ENCODE assay signal across 17 cellular contexts in genomic region chr11:61298663-61299244, GRCh38. TPM values are rescaled to one million over a fixed set of nuclear protein-coding genes. Genes with fewer than 3 reads are reported as not detected.
DNase-seq lines count a peak whose midpoint lies in the region; ATAC-seq and TF ChIP-seq lines count a peak whose summit lies in the region.
"Had no signal": no experiment of that assay in that cellular context is flagged by ENCODE, and none has a peak within 500 bp of the region (broad histone marks: within the 10 kb centered on the region; RNA-seq: fewer than 3 reads in every experiment).

No MANE protein-coding gene starts in this region.

- H3K9me3 Mint-ChIP-seq in HFFc6 (no peaks in the 10 kb centered on the region), chondrocyte (ENCODE audit: low read depth) (no peaks in the 10 kb centered on the region)
- peaks cover 0 to 4% (median 0%) of the 10 kb centered on the region in 11 donors for H3K9me3 Mint-ChIP-seq in naive thymus-derived CD4-positive, alpha-beta T cell
- H3K9me3 Mint-ChIP-seq: activated naive CD8-positive, alpha-beta T cell treated with anti-CD3 and anti-CD28 coated beads, Interleukin-2, amount 10 ng/mL, durations not matched to agents 7 days and 5 days; naive B cell had no signal

- DNase-seq in HFFc6, result no peak
- DNase-seq in chondrocyte (ENCODE audit: low spot score), result no peak
- DNase-seq in naive thymus-derived CD4-positive, alpha-beta T cell, result no peak
- DNase-seq in SIG-M5 treated with dmso at 0.1 percent for 504 hours (lab: John Stamatoyannopoulos, UW; ENCODE audit: unreplicated experiment), result no peak
- DNase-seq in stimulated activated naive CD4-positive, alpha-beta T cell (lab: John Stamatoyannopoulos, UW), result no peak
- DNase-seq: activated naive CD8-positive, alpha-beta T cell treated with anti-CD3 and anti-CD28 coated beads, Interleukin-2, amount 10 ng/mL, durations not matched to agents 7 days and 5 days; DMS79; naive B cell; Peyer's patch had no signal

- intact Hi-C loops in naive thymus-derived CD4-positive, alpha-beta T cell (cut with micrococcal nuclease), result loop anchor here in 1 of 2 donors (5.0 kb wide), 1 partner anchor 34 kb away; the partner anchor contains the start of genes DDB1 and TKFC

- H3K36me3 Mint-ChIP-seq in HFFc6 (ENCODE audit: low read depth) (peaks cover 36% of the 10 kb centered on the region), chondrocyte (ENCODE audit: low read depth) (peaks cover 41% of the 10 kb centered on the region)
- peaks cover 5 to 45% (median 27%) of the 10 kb centered on the region in 5 donors for H3K36me3 Mint-ChIP-seq in naive thymus-derived CD4-positive, alpha-beta T cell

- TF ChIP-seq CTCF in 22Rv1 (IDR thresholded peaks at IDR 0.05) (no peak), HFFc6 (IDR thresholded peaks at IDR 0.05) (no peak), chondrocyte (IDR thresholded peaks at IDR 0.05) (no peak)

- H3K4me1 ChIP-seq in naive thymus-derived CD4-positive, alpha-beta T cell (ENCODE audit: control insufficient read depth in 2 of 2, insufficient read depth in 2 of 2, low read length in 2 of 2), result no peaks in the 10 kb centered on the region

- H3K36me3 ChIP-seq in naive thymus-derived CD4-positive, alpha-beta T cell (ENCODE audit: control insufficient read depth in 2 of 3, insufficient read depth in 3 of 3, low read length in 3 of 3), result peaks cover 14 to 54% (median 16%) of the 10 kb centered on the region in 3 experiments

- no peaks in the 10 kb centered on the region for H3K27me3 ChIP-seq in naive thymus-derived CD4-positive, alpha-beta T cell (ENCODE audit: control insufficient read depth in 2 of 2, insufficient read depth in 2 of 2, low read length in 2 of 2)

- POLR2A ChIA-PET in naive thymus-derived CD4-positive, alpha-beta T cell (lab: Charles Lee), result no interaction called here

- peak overlapping the region; percentile 92 for H3K27ac Mint-ChIP-seq in HFFc6
- H3K27ac Mint-ChIP-seq in chondrocyte (ENCODE audit: unreplicated experiment), result peak overlapping the region; percentile 75
- H3K27ac Mint-ChIP-seq in naive thymus-derived CD4-positive, alpha-beta T cell, result peak overlapping the region in 5 of 9 donors; percentile 19 to 74 (median 46)

- H3K9me3 ChIP-seq in naive thymus-derived CD4-positive, alpha-beta T cell (ENCODE audit: control insufficient read depth in 2 of 3, low read length in 3 of 3), result no peaks in the 10 kb centered on the region
- H3K9me3 ChIP-seq: HAP-1, Peyer's patch had no signal

- H3K4me1 Mint-ChIP-seq in HFFc6 (ENCODE audit: low read depth) (peaks cover 31% of the 10 kb centered on the region), chondrocyte (ENCODE audit: low read depth) (peaks cover 37% of the 10 kb centered on the region)
- peaks cover 15 to 37% (median 35%) of the 10 kb centered on the region in 7 donors for H3K4me1 Mint-ChIP-seq in naive thymus-derived CD4-positive, alpha-beta T cell

- peaks cover 6% of the 10 kb centered on the region for H3K27me3 Mint-ChIP-seq in HFFc6 (ENCODE audit: insufficient read depth)
- H3K27me3 Mint-ChIP-seq in chondrocyte (ENCODE audit: low read depth), result no peaks in the 10 kb centered on the region
- peaks cover 0 to 5% (median 2%) of the 10 kb centered on the region in 5 donors for H3K27me3 Mint-ChIP-seq in naive thymus-derived CD4-positive, alpha-beta T cell
- H3K27me3 Mint-ChIP-seq: activated naive CD8-positive, alpha-beta T cell treated with anti-CD3 and anti-CD28 coated beads, Interleukin-2, amount 10 ng/mL, durations not matched to agents 7 days and 5 days; naive B cell had no signal

- H3K27ac ChIP-seq in 22Rv1, result peak overlapping the region; percentile 39
- peak overlapping the region; percentile 6 for H3K27ac ChIP-seq in naive thymus-derived CD4-positive, alpha-beta T cell (ENCODE audit: low read depth, low read length)
- H3K27ac ChIP-seq: Peyer's patch had no signal

- H3K4me3 ChIP-seq in naive thymus-derived CD4-positive, alpha-beta T cell (ENCODE audit: low read length), result no peak overlapping the region
- H3K4me3 ChIP-seq: coronary artery, HAP-1, Peyer's patch had no signal

- CTCF ChIA-PET in naive thymus-derived CD4-positive, alpha-beta T cell (lab: Charles Lee), result no interaction called here

- no peak overlapping the region for H3K4me3 Mint-ChIP-seq in HFFc6
- no peak overlapping the region for H3K4me3 Mint-ChIP-seq in chondrocyte (ENCODE audit: unreplicated experiment)
- H3K4me3 Mint-ChIP-seq in naive thymus-derived CD4-positive, alpha-beta T cell, result peak overlapping the region in 2 of 10 donors; percentile 6 to 36
- H3K4me3 Mint-ChIP-seq: activated naive CD8-positive, alpha-beta T cell treated with anti-CD3 and anti-CD28 coated beads, Interleukin-2, amount 10 ng/mL, durations not matched to agents 7 days and 5 days had no signal

- ATAC-seq in naive thymus-derived CD4-positive, alpha-beta T cell, result no peak
- ATAC-seq in HG02623 (IDR thresholded peaks at IDR 0.05; ENCODE audit: unreplicated experiment) (no peak), HG02763 (IDR thresholded peaks at IDR 0.05; ENCODE audit: unreplicated experiment) (no peak)

RNA-seq across cellular contexts. Expression of gene VWCE, which starts 3.6 kb away (rescaled TPM):
- total RNA-seq in HFFc6 (2021; fragmentation: NEBNext Ultra II Directional; extraction: Animal tissue kit (Norgen Biotek cat#: 25700)), result 1 to 10 TPM in 1 of 6 experiments, under 1 TPM in 5; 0.47 to 1.5 (median 0.74) TPM
- 2.4 to 4.1 TPM (median 3.6 TPM) in 3 replicates for total RNA-seq in chondrocyte
- 1 to 10 TPM in 1 of 5 experiments, under 1 TPM in 4; 0.16 to 3.8 (median 0.49) TPM for total RNA-seq in naive thymus-derived CD4-positive, alpha-beta T cell
- not detected for polyA plus RNA-seq in naive thymus-derived CD4-positive, alpha-beta T cell

RNA-seq across cellular contexts. Expression of gene DDB1, which starts 34.2 kb away (rescaled TPM):
- total RNA-seq in HFFc6 (2021; fragmentation: NEBNext Ultra II Directional; extraction: Animal tissue kit (Norgen Biotek cat#: 25700)), result 100 to 1,000 TPM; 241 to 285 (median 267) TPM
- total RNA-seq in chondrocyte, result 188 to 264 TPM (median 194 TPM) in 3 replicates
- 100 to 1,000 TPM; 153 to 213 (median 160) TPM for total RNA-seq in naive thymus-derived CD4-positive, alpha-beta T cell
- 100 to 1,000 TPM; 113 to 125 TPM for polyA plus RNA-seq in naive thymus-derived CD4-positive, alpha-beta T cell

RNA-seq across cellular contexts. Expression of gene TKFC, which starts 34.3 kb away (rescaled TPM):
- total RNA-seq in HFFc6 (2021; fragmentation: NEBNext Ultra II Directional; extraction: Animal tissue kit (Norgen Biotek cat#: 25700)), result 10 to 100 TPM; 27.3 to 43.0 (median 31.8) TPM
- 31.9 to 41.4 TPM (median 32.2 TPM) in 3 replicates for total RNA-seq in chondrocyte
- 10 to 100 TPM; 36.9 to 59.9 (median 43.3) TPM for total RNA-seq in naive thymus-derived CD4-positive, alpha-beta T cell
- polyA plus RNA-seq in naive thymus-derived CD4-positive, alpha-beta T cell, result 10 to 100 TPM; 24.6 to 30.0 TPM

RNA-seq across cellular contexts. Expression of gene PGA5, which starts 57.8 kb away (rescaled TPM):
- not detected for total RNA-seq in HFFc6 (2021; fragmentation: NEBNext Ultra II Directional; extraction: Animal tissue kit (Norgen Biotek cat#: 25700))
- total RNA-seq in chondrocyte, result not detected in 3 replicates
- not detected for total RNA-seq in naive thymus-derived CD4-positive, alpha-beta T cell
- polyA plus RNA-seq in naive thymus-derived CD4-positive, alpha-beta T cell, result not detected
- total RNA-seq: activated CD8-positive, alpha-beta memory T cell treated with anti-CD3 and anti-CD28 coated beads for 36 hours; activated naive CD8-positive, alpha-beta T cell treated with anti-CD3 and anti-CD28 coated beads, Interleukin-2, amount 10 ng/mL, durations not matched to agents 7 days and 5 days; HT1080; NCI-H460; Peyer's patch had no signal
